In genomic region chr7:53628775-53629174, GRCh38 we compare ENCODE assay signal across 22 cellular contexts.
DNase-seq lines count a peak whose midpoint lies in the region; ATAC-seq, FAIRE-seq and TF ChIP-seq lines count a peak whose summit lies in the region.
"Had no signal": no experiment of that assay in that cellular context is flagged by ENCODE, and none has a peak within 500 bp of the region (broad histone marks: within the 10 kb centered on the region; RNA-seq: fewer than 3 reads in every experiment).

No MANE protein-coding gene starts in this region.

- POLR2A ChIA-PET in A549 (lab: Yijun Ruan, JAX), result no interaction called here
- POLR2A ChIA-PET in K562 (lab: Yijun Ruan, JAX), result no interaction called here

- H3K9ac ChIP-seq in K562 (ENCODE audit: insufficient read depth in 1 of 2, low read depth in 2 of 2, low read length in 2 of 2), result no peak overlapping the region
- H3K9ac ChIP-seq: BLaER1 treated with 17β-estradiol and CSF1 and Interleukin-3, amounts not matched to agents 10 nM and 100 nM had no signal

- no peak for ATAC-seq in A549
- no peak for ATAC-seq in GM23338
- ATAC-seq in K562, result no peak
- ATAC-seq: CD8-positive, alpha-beta T cell; GM12878 had no signal

- H3K9me3 Mint-ChIP-seq in GM23338, result peaks cover 3% of the 10 kb centered on the region; the same call in 2 of the 3 replicates

- FAIRE-seq in A549 (lab: Jason Lieb, UNC), result no peak
- no peak for FAIRE-seq in K562 (lab: Jason Lieb, UNC)
- FAIRE-seq: A204.1, D721Med, GM12878, GM12892, GM18507 had no signal

- in situ Hi-C loops in K562 (cut with MboI), result no loop called here

- H3K36me3 ChIP-seq in GM23338 (ENCODE audit: insufficient read depth) (no peaks in the 10 kb centered on the region), K562 (ENCODE audit: control insufficient read depth, insufficient read depth, low read length) (no peaks in the 10 kb centered on the region)
- H3K36me3 ChIP-seq: BLaER1 treated with 17β-estradiol and CSF1 and Interleukin-3, amounts not matched to agents 10 nM and 100 nM had no signal

- H3K36me3 Mint-ChIP-seq in GM23338 (ENCODE audit: low read depth), result no peaks in the 10 kb centered on the region; the same call in 2 of the 3 replicates
- H3K36me3 Mint-ChIP-seq: CD8-positive, alpha-beta T cell had no signal

- BruUV-seq in K562 (replicated peaks; lab: Mats Ljungman, UMichigan), result no TSS peak

- no peaks in the 10 kb centered on the region for H3F3A ChIP-seq in GM23338 (replicated peaks; ENCODE audit: low read depth)

- no peak overlapping the region for H3K4me3 Mint-ChIP-seq in GM23338
- H3K4me3 Mint-ChIP-seq: B cell; CD4-positive, alpha-beta T cell; CD8-positive, alpha-beta T cell had no signal

- H3K27ac Mint-ChIP-seq in GM23338, result no peak overlapping the region
- H3K27ac Mint-ChIP-seq: B cell; CD4-positive, alpha-beta T cell; CD8-positive, alpha-beta T cell had no signal

- no peaks in the 10 kb centered on the region for H3K4me1 Mint-ChIP-seq in GM23338
- H3K4me1 Mint-ChIP-seq: B cell had no signal

- H2AFZ ChIP-seq in GM23338, result 0 out of 2 replicates have a peak overlapping the region, but pooled peaks have one; percentile 23
- H2AFZ ChIP-seq in K562 (ENCODE audit: low read depth, low read length), result no peak overlapping the region

- intact Hi-C loops in K562 (cut with micrococcal nuclease), result no loop called here

- CTCF ChIA-PET in A549 (lab: Yijun Ruan, JAX) (no interaction called here), K562 (lab: Yijun Ruan, JAX; ENCODE audit: low intra/inter-chr PET ratio) (no interaction called here)

- H3K27me3 ChIP-seq in GM23338 (ENCODE audit: insufficient read depth) (no peaks in the 10 kb centered on the region), K562 (ENCODE audit: control insufficient read depth in 2 of 2, insufficient read depth in 2 of 2, low read length in 2 of 2) (no peaks in the 10 kb centered on the region)
- H3K27me3 ChIP-seq: BLaER1 treated with 17β-estradiol and CSF1 and Interleukin-3, amounts not matched to agents 10 nM and 100 nM had no signal

- 11% methylated on average over 6 of the region's 6 CpGs for WGBS in A549 (ENCODE audit: missing lambda C conversion rate)
- WGBS in K562 (ENCODE audit: insufficient coverage, low coverage, missing lambda C conversion rate), result 0% methylated on average over 6 of the region's 6 CpGs

- TF ChIP-seq RAD21 in A549 (conservative IDR thresholded peaks at IDR 0.05 in 1 of 2, IDR thresholded peaks at IDR 0.05 in 1 of 2) (no peak), K562 (CRISPR knock-in tag; conservative IDR thresholded peaks at IDR 0.05 in 1 of 2, IDR thresholded peaks at IDR 0.05 in 1 of 2) (no peak)

- TF ChIP-seq POLR2A in A549 (IDR thresholded peaks at IDR 0.05; ENCODE audit: low read length) (no peak), K562 (conservative IDR thresholded peaks at IDR 0.05) (no peak)

- DNase-seq in A549 (ENCODE audit: low read depth in 1 of 2, low spot score in 1 of 2) (no peak), GM23338 (ENCODE audit: low spot score) (no peak), K562 (ENCODE audit: extremely low read depth in 1 of 4, low spot score in 3 of 4) (no peak), dermis blood vessel endothelial cell (no peak), EL (no peak), kidney tubule cell (ENCODE audit: low spot score) (no peak)
- DNase-seq: 8988T; AML-193; Caco-2; Calu3; CD4-positive, alpha-beta T cell; CD8-positive, alpha-beta T cell; DMS79 treated with DMSO at 0.1 percent for 48 hours; GDM1 had no signal

- H3K9me3 ChIP-seq in A549 (no peaks in the 10 kb centered on the region), K562 (replicated peaks; ENCODE audit: control insufficient read depth, insufficient read depth, low read depth, low read length) (no peaks in the 10 kb centered on the region)
- H3K9me3 ChIP-seq: BLaER1 treated with 17β-estradiol and CSF1 and Interleukin-3, amounts not matched to agents 10 nM and 100 nM; Caco-2 had no signal

- TF ChIP-seq CTCF in A549 (IDR thresholded peaks at IDR 0.05), result no peak
- no peak for TF ChIP-seq CTCF in GM23338 (conservative IDR thresholded peaks at IDR 0.05; ENCODE audit: low read depth in 2 of 2)
- TF ChIP-seq CTCF in K562 (IDR thresholded peaks at IDR 0.05 in 2 of 3, conservative IDR thresholded peaks at IDR 0.05 in 1 of 3; ENCODE audit: insufficient read depth in 2 of 3, low read depth in 1 of 3, low read length in 3 of 3), result no peak

- no peaks in the 10 kb centered on the region for H3K4me1 ChIP-seq in A549
- H3K4me1 ChIP-seq in GM23338 (ENCODE audit: insufficient read depth), result no peaks in the 10 kb centered on the region
- H3K4me1 ChIP-seq in K562 (replicated peaks in 1 of 2; ENCODE audit: control insufficient read depth in 2 of 2, insufficient read depth in 2 of 2, low read length in 2 of 2), result no peaks in the 10 kb centered on the region
- H3K4me1 ChIP-seq: BLaER1 treated with 17β-estradiol and CSF1 and Interleukin-3, amounts not matched to agents 10 nM and 100 nM; Caco-2 had no signal

- H4K20me1 ChIP-seq in GM23338 (replicated peaks; ENCODE audit: insufficient read depth), result no peaks in the 10 kb centered on the region
- H4K20me1 ChIP-seq in K562 (replicated peaks; ENCODE audit: control insufficient read depth, insufficient read depth, low read length), result no peaks in the 10 kb centered on the region
- H4K20me1 ChIP-seq: BLaER1 treated with 17β-estradiol and CSF1 and Interleukin-3, amounts not matched to agents 10 nM and 100 nM had no signal

- H3K27ac ChIP-seq in A549, result no peak overlapping the region
- H3K27ac ChIP-seq in GM23338 (ENCODE audit: low read depth), result no peak overlapping the region
- H3K27ac ChIP-seq in K562 (ENCODE audit: extremely low read depth, low read depth, low read length), result no peak overlapping the region
- H3K27ac ChIP-seq: BLaER1 treated with 17β-estradiol and CSF1 and Interleukin-3, amounts not matched to agents 10 nM and 100 nM; C4-2B had no signal

- peaks cover 3% of the 10 kb centered on the region for H3K27me3 Mint-ChIP-seq in GM23338 (ENCODE audit: insufficient read depth, low read depth, poor library complexity)
- H3K27me3 Mint-ChIP-seq: B cell; CD4-positive, alpha-beta T cell had no signal

- H3K4me3 ChIP-seq in A549 (no peak overlapping the region), GM23338 (no peak overlapping the region), K562 (no peak overlapping the region)
- H3K4me3 ChIP-seq: BLaER1 treated with 17β-estradiol and CSF1 and Interleukin-3, amounts not matched to agents 10 nM and 100 nM; GM12878 had no signal

- H3K9me1 ChIP-seq in K562 (ENCODE audit: control insufficient read depth, insufficient read depth, low read length), result no peaks in the 10 kb centered on the region

- no peak overlapping the region for H3K4me2 ChIP-seq in A549
- H3K4me2 ChIP-seq in GM23338, result no peak overlapping the region
- no peak overlapping the region for H3K4me2 ChIP-seq in K562 (ENCODE audit: insufficient read depth, low read length)
- H3K4me2 ChIP-seq: BLaER1 treated with 17β-estradiol and CSF1 and Interleukin-3, amounts not matched to agents 10 nM and 100 nM had no signal

- H3K9me2 ChIP-seq in GM23338 (ENCODE audit: insufficient read depth), result peaks cover 8% of the 10 kb centered on the region; the same call in 1 of the 2 replicates

- no peak for TF ChIP-seq EP300 in A549 (IDR thresholded peaks at IDR 0.05)
- no peak for TF ChIP-seq EP300 in K562 (IDR thresholded peaks at IDR 0.05; ENCODE audit: low read length)

- H3K79me2 ChIP-seq in GM23338 (replicated peaks; ENCODE audit: insufficient read depth) (no peaks in the 10 kb centered on the region), K562 (ENCODE audit: control insufficient read depth, insufficient read depth, low read length) (no peaks in the 10 kb centered on the region)

TF ChIP-seq in A549, 52 proteins besides CTCF, POLR2A, EP300 and RAD21:
- peak; percentile 19 for TF ChIP-seq MAFK (IDR thresholded peaks at IDR 0.05; ENCODE audit: partially characterized antibody)
- no peak for TF ChIP-seq HDAC2 (IDR thresholded peaks at IDR 0.05)

TF ChIP-seq in GM23338, 12 proteins besides CTCF, POLR2A, EP300 and RAD21 (continues in another document):
- TF ChIP-seq STAT1 (IDR thresholded peaks at IDR 0.05; ENCODE audit: unreplicated experiment) (no peak), CREB1 (CRISPR knock-in tag; IDR thresholded peaks at IDR 0.05; ENCODE audit: low read depth) (no peak), EZH2phosphoT487 (IDR thresholded peaks at IDR 0.05; ENCODE audit: unreplicated experiment) (no peak), ETS1 (IDR thresholded peaks at IDR 0.05) (no peak), NANOG (IDR thresholded peaks at IDR 0.05; ENCODE audit: borderline replicate concordance) (no peak), JUNB (IDR thresholded peaks at IDR 0.05; ENCODE audit: unreplicated experiment) (no peak), EZH2 (IDR thresholded peaks at IDR 0.05; ENCODE audit: low read depth, unreplicated experiment) (no peak), POLR2AphosphoS5 (IDR thresholded peaks at IDR 0.05; ENCODE audit: low read depth) (no peak)

TF ChIP-seq in K562, 482 proteins besides CTCF, POLR2A, EP300 and RAD21 (continues in another document):
- no peak for TF ChIP-seq USF1 (CRISPR knock-in tag; IDR thresholded peaks at IDR 0.05)
- no peak for TF ChIP-seq ZNF644 (tag; IDR thresholded peaks at IDR 0.05; ENCODE audit: low read depth)
- no peak for TF ChIP-seq DDX20 (tag; IDR thresholded peaks at IDR 0.05; ENCODE audit: low read depth)
- TF ChIP-seq KDM4B (IDR thresholded peaks at IDR 0.05; ENCODE audit: borderline replicate concordance in 2 of 2, low read depth in 1 of 2), result no peak
- no peak for TF ChIP-seq KAT2B (IDR thresholded peaks at IDR 0.05; ENCODE audit: low read depth, low read length)
- no peak for TF ChIP-seq EWSR1 (IDR thresholded peaks at IDR 0.05; ENCODE audit: borderline replicate concordance, low read depth, partially characterized antibody)

Comparison
In these comparisons a context has a peak if more than half of its experiments do, and no peak if none do; other contexts are left out.
1. Of the 35 proteins assayed by ChIP-seq in both K562 and A549: peak only in K562: none; only in A549: MAFK; in both: none; in neither: 34.